Comparison of ENCODE assay signal across 10 cellular contexts in the genomic region with DNA sequence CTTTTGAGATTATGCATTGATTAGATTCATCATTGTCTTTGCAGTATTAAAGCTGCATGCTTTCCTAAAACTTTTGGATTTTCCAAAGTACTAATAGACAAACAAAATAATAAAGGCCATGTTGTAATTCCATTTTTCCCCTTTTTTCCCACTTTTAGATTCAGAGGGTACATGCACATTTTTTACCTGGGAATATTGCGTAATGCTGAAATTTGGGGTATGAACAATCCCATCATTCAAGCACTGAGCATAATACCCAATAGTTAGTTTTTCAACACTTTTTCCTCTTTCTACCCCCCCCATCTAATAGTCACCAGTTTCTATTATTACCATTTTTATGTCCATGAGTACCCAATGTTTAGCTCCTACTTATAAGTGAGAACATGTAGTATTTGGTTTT.
"Had no signal": no experiment of that assay in that cellular context is flagged by ENCODE, and none has a peak within 500 bp of the region (broad histone marks: within the 10 kb centered on the region; RNA-seq: fewer than 3 reads in every experiment).

No MANE protein-coding gene starts in this region.

- H3K9me3 ChIP-seq: HAP-1 had no signal

- FAIRE-seq: H54 had no signal

- H3K4me2 ChIP-seq: GM23338 had no signal

- H3K4me1 ChIP-seq: HAP-1 had no signal

- DNase-seq: GM23248, GOT3, H7, H9, HCEC 1CT, HFFc6 had no signal

- H3K4me3 ChIP-seq: GM23248, GM23338, HAP-1 had no signal

- H3K9ac ChIP-seq: GM23248 had no signal

- H2AFZ ChIP-seq: GM23248, GM23338 had no signal

- H3K36me3 ChIP-seq: HAP-1 had no signal

- ATAC-seq: GM23338, HCT116 had no signal

- H3K27ac ChIP-seq: GM23248 had no signal
